Comparison of ENCODE assay signal across 15 cellular contexts in genomic region chr2:172484706-172485105, GRCh38.
"Had no signal": no experiment of that assay in that cellular context is flagged by ENCODE, and none has a peak within 500 bp of the region (broad histone marks: within the 10 kb centered on the region; RNA-seq: fewer than 3 reads in every experiment).

No MANE protein-coding gene starts in this region.

- H3K9me3 ChIP-seq: colonic mucosa, heart right ventricle, left lung, right atrium auricular region, stomach, thoracic aorta had no signal

- H3K27ac ChIP-seq: cardiac muscle cell, colonic mucosa, heart right ventricle, left lung, neural progenitor cell, right atrium auricular region, skin epidermis, stomach, thoracic aorta had no signal

- DNase-seq: activated CD4-positive, alpha-beta T cell treated with anti-CD3 and anti-CD28 coated beads, Interleukin-2, amount 50 U/mL, for 1 hour; activated effector memory CD4-positive, alpha-beta T cell treated with anti-CD3 and anti-CD28 coated beads, Interleukin-2, amount 50 U/mL, for 16 hours; colonic mucosa; effector CD4-positive, alpha-beta T cell; heart right ventricle; left lung; stimulated activated CD4-positive, alpha-beta T cell treated with anti-CD3 and anti-CD28 coated beads, Interleukin-4, amount 100 ng/mL, for 4 hours; stomach had no signal

- H3K36me3 ChIP-seq: cardiac muscle cell, thoracic aorta had no signal

- H3K27me3 ChIP-seq: cardiac muscle cell, colonic mucosa, heart right ventricle, left lung, neural progenitor cell, right atrium auricular region, stomach had no signal

- H3K9ac ChIP-seq: neural progenitor cell had no signal

- H3K4me3 ChIP-seq: cardiac muscle cell, colonic mucosa, heart right ventricle, left lung, neural progenitor cell, right atrium auricular region, skin epidermis, stomach, thoracic aorta had no signal

- H3K4me1 ChIP-seq: colonic mucosa had no signal

- H3K4me3 Mint-ChIP-seq: neural progenitor cell had no signal

- H3K4me2 ChIP-seq: neural progenitor cell had no signal

- ATAC-seq: heart right ventricle had no signal

- H3K27ac Mint-ChIP-seq: neural progenitor cell had no signal

- H3K9me3 Mint-ChIP-seq: neural progenitor cell had no signal

- H2AFZ ChIP-seq: neural progenitor cell had no signal

- FAIRE-seq: endothelial cell of umbilical vein, frontal cortex had no signal
